In the genomic region with DNA sequence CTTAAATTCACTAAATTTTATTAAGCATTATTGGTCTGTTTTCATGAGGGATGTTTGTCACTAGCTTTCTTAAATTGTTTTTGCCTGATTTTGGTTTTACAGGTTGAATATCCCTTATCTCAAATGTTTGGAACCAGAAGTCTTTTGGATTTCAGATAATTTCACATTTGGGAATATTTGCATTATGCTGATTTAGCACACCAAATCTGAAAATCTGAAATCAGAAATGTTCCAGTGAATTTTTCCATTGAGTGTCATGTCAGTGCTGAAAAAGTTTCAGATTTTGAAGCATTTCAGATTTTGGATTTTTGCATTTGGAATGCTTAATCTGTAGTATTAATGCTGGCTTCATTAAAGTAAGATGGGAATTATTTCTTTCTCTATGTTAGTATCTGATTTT, we compare ENCODE assay signal across 25 cellular contexts. TPM values are rescaled to one million over a fixed set of nuclear protein-coding genes. Genes with fewer than 3 reads are reported as not detected.
DNase-seq lines count a peak whose midpoint lies in the region; ATAC-seq and TF ChIP-seq lines count a peak whose summit lies in the region.
"Had no signal": no experiment of that assay in that cellular context is flagged by ENCODE, and none has a peak within 500 bp of the region (broad histone marks: within the 10 kb centered on the region; RNA-seq: fewer than 3 reads in every experiment).

No MANE protein-coding gene starts in this region.

- CTCF ChIA-PET in activated CD8-positive, alpha-beta T cell treated with anti-CD3 and anti-CD28 coated beads for 36 hours (lab: Charles Lee): no interaction called here
- CTCF ChIA-PET in activated CD8-positive, alpha-beta T cell treated with anti-CD3 and anti-CD28 coated beads, Interleukin-2, amount 10 ng/mL, durations not matched to agents 7 days and 5 days (lab: Charles Lee): no interaction called here

- intact Hi-C loops in activated CD8-positive, alpha-beta T cell treated with anti-CD3 and anti-CD28 coated beads for 36 hours (cut with micrococcal nuclease): no loop called here

- H3K36me3 Mint-ChIP-seq in activated CD8-positive, alpha-beta T cell treated with anti-CD3 and anti-CD28 coated beads for 36 hours (ENCODE audit: low read depth): peaks cover 4% of the 10 kb centered on the region
- H3K36me3 Mint-ChIP-seq in activated CD8-positive, alpha-beta T cell treated with anti-CD3 and anti-CD28 coated beads, Interleukin-2, amount 10 ng/mL, durations not matched to agents 7 days and 5 days (ENCODE audit: low read depth): peaks cover 3% of the 10 kb centered on the region
- H3K36me3 Mint-ChIP-seq in IgD-negative memory B cell: no peaks in the 10 kb centered on the region
- peaks cover 2% of the 10 kb centered on the region for H3K36me3 Mint-ChIP-seq in central memory CD8-positive, alpha-beta T cell (ENCODE audit: insufficient read depth)
- no peaks in the 10 kb centered on the region for H3K36me3 Mint-ChIP-seq in osteocyte (ENCODE audit: unreplicated experiment)

- H3K4me1 Mint-ChIP-seq in activated CD8-positive, alpha-beta T cell treated with anti-CD3 and anti-CD28 coated beads for 36 hours (ENCODE audit: low read depth): peaks cover 27% of the 10 kb centered on the region
- peaks cover 5% of the 10 kb centered on the region for H3K4me1 Mint-ChIP-seq in activated CD8-positive, alpha-beta T cell treated with anti-CD3 and anti-CD28 coated beads, Interleukin-2, amount 10 ng/mL, durations not matched to agents 7 days and 5 days (ENCODE audit: low read depth)
- H3K4me1 Mint-ChIP-seq in IgD-negative memory B cell: peaks cover 21 to 28% (median 27%) of the 10 kb centered on the region in 3 donors
- peaks cover 26% of the 10 kb centered on the region for H3K4me1 Mint-ChIP-seq in central memory CD8-positive, alpha-beta T cell
- peaks cover 11% of the 10 kb centered on the region for H3K4me1 Mint-ChIP-seq in osteocyte (ENCODE audit: unreplicated experiment)

- H3K9me3 Mint-ChIP-seq in activated CD8-positive, alpha-beta T cell treated with anti-CD3 and anti-CD28 coated beads for 36 hours: no peaks in the 10 kb centered on the region
- no peaks in the 10 kb centered on the region for H3K9me3 Mint-ChIP-seq in activated CD8-positive, alpha-beta T cell treated with anti-CD3 and anti-CD28 coated beads, Interleukin-2, amount 10 ng/mL, durations not matched to agents 7 days and 5 days (ENCODE audit: insufficient read depth)
- H3K9me3 Mint-ChIP-seq in IgD-negative memory B cell (no peaks in the 10 kb centered on the region), osteocyte (ENCODE audit: unreplicated experiment) (no peaks in the 10 kb centered on the region)
- no peaks in the 10 kb centered on the region for H3K9me3 Mint-ChIP-seq in central memory CD8-positive, alpha-beta T cell
- H3K9me3 Mint-ChIP-seq: CD4-positive, alpha-beta T cell had no signal

- H3K27me3 Mint-ChIP-seq in activated CD8-positive, alpha-beta T cell treated with anti-CD3 and anti-CD28 coated beads for 36 hours: no peaks in the 10 kb centered on the region
- no peaks in the 10 kb centered on the region for H3K27me3 Mint-ChIP-seq in activated CD8-positive, alpha-beta T cell treated with anti-CD3 and anti-CD28 coated beads, Interleukin-2, amount 10 ng/mL, durations not matched to agents 7 days and 5 days (ENCODE audit: low read depth)
- no peaks in the 10 kb centered on the region for H3K27me3 Mint-ChIP-seq in IgD-negative memory B cell
- H3K27me3 Mint-ChIP-seq in central memory CD8-positive, alpha-beta T cell: no peaks in the 10 kb centered on the region
- no peaks in the 10 kb centered on the region for H3K27me3 Mint-ChIP-seq in osteocyte (ENCODE audit: unreplicated experiment)
- H3K27me3 Mint-ChIP-seq: CD4-positive, alpha-beta T cell had no signal

- POLR2A ChIA-PET in activated CD8-positive, alpha-beta T cell treated with anti-CD3 and anti-CD28 coated beads for 36 hours (lab: Charles Lee): no interaction called here
- POLR2A ChIA-PET in activated CD8-positive, alpha-beta T cell treated with anti-CD3 and anti-CD28 coated beads, Interleukin-2, amount 10 ng/mL, durations not matched to agents 7 days and 5 days (lab: Charles Lee): no interaction called here

- TF ChIP-seq CTCF in activated CD8-positive, alpha-beta T cell treated with anti-CD3 and anti-CD28 coated beads for 36 hours (IDR thresholded peaks at IDR 0.05): no peak
- TF ChIP-seq CTCF in osteocyte (IDR thresholded peaks at IDR 0.05): no peak

- ATAC-seq in activated CD8-positive, alpha-beta T cell treated with anti-CD3 and anti-CD28 coated beads for 36 hours: no peak
- ATAC-seq in activated CD8-positive, alpha-beta T cell treated with anti-CD3 and anti-CD28 coated beads, Interleukin-2, amount 10 ng/mL, durations not matched to agents 7 days and 5 days: no peak
- ATAC-seq in central memory CD8-positive, alpha-beta T cell (replicated peaks; ENCODE audit: extremely low read depth, poor library complexity, severe bottlenecking): no peak
- ATAC-seq: A549 had no signal

- no peak overlapping the region for H3K4me3 Mint-ChIP-seq in activated CD8-positive, alpha-beta T cell treated with anti-CD3 and anti-CD28 coated beads for 36 hours
- H3K4me3 Mint-ChIP-seq in activated CD8-positive, alpha-beta T cell treated with anti-CD3 and anti-CD28 coated beads, Interleukin-2, amount 10 ng/mL, durations not matched to agents 7 days and 5 days: no peak overlapping the region
- peak overlapping the region in 1 of 4 donors; percentile 32 for H3K4me3 Mint-ChIP-seq in IgD-negative memory B cell
- no peak overlapping the region for H3K4me3 Mint-ChIP-seq in central memory CD8-positive, alpha-beta T cell
- no peak overlapping the region for H3K4me3 Mint-ChIP-seq in osteocyte (ENCODE audit: unreplicated experiment)
- H3K4me3 Mint-ChIP-seq: CD4-positive, alpha-beta T cell had no signal

- peak overlapping the region; percentile 10 for H3K27ac Mint-ChIP-seq in activated CD8-positive, alpha-beta T cell treated with anti-CD3 and anti-CD28 coated beads for 36 hours
- H3K27ac Mint-ChIP-seq in activated CD8-positive, alpha-beta T cell treated with anti-CD3 and anti-CD28 coated beads, Interleukin-2, amount 10 ng/mL, durations not matched to agents 7 days and 5 days: no peak overlapping the region
- H3K27ac Mint-ChIP-seq in IgD-negative memory B cell (peak overlapping the region in 2 of 3 donors; percentile 28 to 89), osteocyte (ENCODE audit: unreplicated experiment) (peak overlapping the region; percentile 44)
- H3K27ac Mint-ChIP-seq in central memory CD8-positive, alpha-beta T cell (ENCODE audit: low read depth): peak overlapping the region; percentile 53
- H3K27ac Mint-ChIP-seq: CD4-positive, alpha-beta T cell had no signal

- DNase-seq in activated CD8-positive, alpha-beta T cell treated with anti-CD3 and anti-CD28 coated beads for 36 hours: no peak
- DNase-seq in activated CD8-positive, alpha-beta T cell treated with anti-CD3 and anti-CD28 coated beads, Interleukin-2, amount 10 ng/mL, durations not matched to agents 7 days and 5 days: no peak
- no peak for DNase-seq in central memory CD8-positive, alpha-beta T cell (ENCODE audit: low spot score in 2 of 2)
- DNase-seq in osteocyte (ENCODE audit: extremely low spot score, unreplicated experiment) (no peak), DMS79 (lab: John Stamatoyannopoulos, UW) (no peak), cerebellar cortex (ENCODE audit: low spot score) (no peak)
- DNase-seq: AML-193; CD4-positive, alpha-beta T cell; COR-L47; DMS53; GM23248; H7; Karpas-422; NCI-H1092 treated with DMSO at 0.1 percent for 48 hours; NCI-H1436; NCI-H187; NCI-H2081 treated with DMSO at 0.1 percent for 48 hours; NCI-H2171; NCI-H226; NCI-H510A; NCI-H69; OCI-M1; SHP77 treated with DMSO at 0.1 percent for 48 hours had no signal

RNA-seq across cellular contexts. Expression of a gene that starts 14.7 kb away (rescaled TPM):
- 10 to 100 TPM; 22.4 to 22.9 TPM for total RNA-seq in activated CD8-positive, alpha-beta T cell treated with anti-CD3 and anti-CD28 coated beads for 36 hours
- total RNA-seq in activated CD8-positive, alpha-beta T cell treated with anti-CD3 and anti-CD28 coated beads, Interleukin-2, amount 10 ng/mL, durations not matched to agents 7 days and 5 days: 10 to 100 TPM; 31.9 to 33.0 TPM
- polyA plus RNA-seq in IgD-negative memory B cell: 6.3 TPM
- 35.3 and 36.5 TPM in 2 replicates for total RNA-seq in osteocyte
